ENCODE assay signal across 8 cellular contexts in the genomic region with DNA sequence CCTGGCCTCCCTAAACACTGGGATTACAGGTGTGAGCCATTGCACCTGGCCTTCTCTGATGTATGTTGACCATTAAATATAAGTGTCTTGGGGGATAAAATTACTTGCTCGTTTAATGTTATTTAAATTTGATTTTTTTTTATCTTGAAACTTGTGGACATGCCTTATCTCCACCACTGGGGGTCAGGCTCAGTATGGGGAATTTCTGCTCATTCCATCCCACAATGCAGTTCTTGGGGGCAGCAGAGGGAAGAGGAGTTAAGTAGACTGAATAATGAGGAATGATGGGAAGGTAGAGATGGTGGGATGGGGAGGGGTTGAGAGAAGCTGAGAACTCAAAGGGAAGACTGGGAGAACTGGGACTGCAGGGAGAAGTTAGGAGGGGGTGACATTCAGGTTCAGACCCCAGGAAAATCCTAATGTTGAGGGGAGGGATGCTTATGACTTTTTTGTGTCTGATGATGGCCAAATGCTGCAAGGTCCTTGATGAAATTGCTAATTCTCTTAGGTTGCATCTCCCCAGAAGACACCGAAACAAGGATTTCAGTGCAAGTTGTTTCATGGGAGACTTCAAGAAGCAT.
DNase-seq lines count a peak whose midpoint lies in the region; ATAC-seq and TF ChIP-seq lines count a peak whose summit lies in the region.

No MANE protein-coding gene starts in this region.

- H3K4me1 ChIP-seq in HAP-1 (no peaks in the 10 kb centered on the region), RWPE2 (ENCODE audit: insufficient read depth, poor library complexity, severe bottlenecking) (no peaks in the 10 kb centered on the region)

- no peak for ATAC-seq in RWPE2 (ENCODE audit: low read depth)

- H3K36me3 ChIP-seq in HAP-1 (replicated peaks) (no peaks in the 10 kb centered on the region), RWPE2 (ENCODE audit: low read depth) (no peaks in the 10 kb centered on the region)

- intact Hi-C loops in activated naive CD4-positive, alpha-beta T cell treated with anti-CD3 and anti-CD28 coated beads for 36 hours (cut with micrococcal nuclease) = loop anchor here (5.0 kb wide), 1 partner anchor 42 kb away; no protein-coding TSS in a partner anchor

- DNase-seq in AG08396 (ENCODE audit: low spot score) (peak; percentile 45), HAP-1 (ENCODE audit: low spot score in 2 of 2) (peak; percentile 43 to 65), RWPE2 (ENCODE audit: low spot score) (no peak), glomerular visceral epithelial cell (ENCODE audit: extremely low spot score) (peak; percentile 47), type B pancreatic cell (ENCODE audit: extremely low spot score, unreplicated experiment) (no peak), KG1 (lab: John Stamatoyannopoulos, UW) (no peak), GM19238 (ENCODE audit: insufficient read length, low spot score) (no peak)
- no peak for DNase-seq in activated naive CD4-positive, alpha-beta T cell treated with anti-CD3 and anti-CD28 coated beads for 36 hours

- CTCF ChIA-PET in activated naive CD4-positive, alpha-beta T cell treated with anti-CD3 and anti-CD28 coated beads for 36 hours (lab: Charles Lee) = interaction anchor here (0.6 to 0.7 kb wide), 2 partner anchors 55 to 83 kb away, joined by 3 to 8 read pairs; no protein-coding TSS in a partner anchor

- peaks cover 7% of the 10 kb centered on the region for H3K9me3 Mint-ChIP-seq in type B pancreatic cell
- peaks cover 7% of the 10 kb centered on the region for H3K9me3 Mint-ChIP-seq in activated naive CD4-positive, alpha-beta T cell treated with anti-CD3 and anti-CD28 coated beads for 36 hours

- H3K27ac ChIP-seq in RWPE2 (ENCODE audit: poor library complexity, severe bottlenecking) = no peak overlapping the region

- in situ Hi-C loops in HAP-1 (cut with MboI; ENCODE audit: low sequenced_read_pairs) = loop anchor here (25.0 kb wide), 1 partner anchor 647 kb away; no protein-coding TSS in a partner anchor

- TF ChIP-seq CTCF in RWPE2 (IDR thresholded peaks at IDR 0.05; ENCODE audit: poor library complexity, severe bottlenecking) (peak; percentile 79), type B pancreatic cell (conservative IDR thresholded peaks at IDR 0.05) (peak; percentile 76)

- no peak overlapping the region for H3K27ac Mint-ChIP-seq in type B pancreatic cell
- H3K27ac Mint-ChIP-seq in activated naive CD4-positive, alpha-beta T cell treated with anti-CD3 and anti-CD28 coated beads for 36 hours = no peak overlapping the region

- H3K36me3 Mint-ChIP-seq in type B pancreatic cell = no peaks in the 10 kb centered on the region
- no peaks in the 10 kb centered on the region for H3K36me3 Mint-ChIP-seq in activated naive CD4-positive, alpha-beta T cell treated with anti-CD3 and anti-CD28 coated beads for 36 hours (ENCODE audit: low read depth)

- no peak overlapping the region for H3K4me3 Mint-ChIP-seq in type B pancreatic cell
- H3K4me3 Mint-ChIP-seq in activated naive CD4-positive, alpha-beta T cell treated with anti-CD3 and anti-CD28 coated beads for 36 hours = no peak overlapping the region

- peaks cover 22% of the 10 kb centered on the region for H3K27me3 ChIP-seq in HAP-1 (ENCODE audit: low read depth)
- no peaks in the 10 kb centered on the region for H3K27me3 ChIP-seq in RWPE2 (ENCODE audit: insufficient read depth, poor library complexity, severe bottlenecking)

- H3K4me1 Mint-ChIP-seq in type B pancreatic cell (ENCODE audit: unreplicated experiment) = peaks cover 5% of the 10 kb centered on the region
- no peaks in the 10 kb centered on the region for H3K4me1 Mint-ChIP-seq in activated naive CD4-positive, alpha-beta T cell treated with anti-CD3 and anti-CD28 coated beads for 36 hours (ENCODE audit: low read depth)

- peaks cover 18% of the 10 kb centered on the region for H3K27me3 Mint-ChIP-seq in type B pancreatic cell
- H3K27me3 Mint-ChIP-seq in activated naive CD4-positive, alpha-beta T cell treated with anti-CD3 and anti-CD28 coated beads for 36 hours (ENCODE audit: low read depth) = peaks cover 4% of the 10 kb centered on the region

- H3K4me3 ChIP-seq in HAP-1 (no peak overlapping the region), RWPE2 (ENCODE audit: severe bottlenecking) (no peak overlapping the region)

- peaks cover 2% of the 10 kb centered on the region; the same call in 1 of the 2 replicates for H3K9me3 ChIP-seq in HAP-1
- H3K9me3 ChIP-seq in RWPE2 (ENCODE audit: severe bottlenecking) = peaks cover 11% of the 10 kb centered on the region

Comparison
In these comparisons a context has a peak if more than half of its experiments do, and no peak if none do; other contexts are left out.
1. DNase-seq: peak in AG08396 (single experiment), HAP-1 (2 of 2) and glomerular visceral epithelial cell (single experiment); none in RWPE2 (single experiment), type B pancreatic cell (single experiment), activated naive CD4-positive, alpha-beta T cell treated with anti-CD3 and anti-CD28 coated beads for 36 hours (single experiment), KG1 (single experiment) and GM19238 (single experiment).